8 cellular contexts compared by ENCODE assay signal in genomic region chr2:207423886-207424285, GRCh38.
A peak's percentile ranks its signal among the peaks of the same experiment; 100 is the strongest.
DNase-seq lines count a peak whose midpoint lies in the region; ATAC-seq, FAIRE-seq and TF ChIP-seq lines count a peak whose summit lies in the region.

No MANE protein-coding gene starts in this region.

- no peak overlapping the region for H3K4me3 ChIP-seq in endothelial cell of umbilical vein (replicated peaks in 1 of 3; ENCODE audit: insufficient read depth in 1 of 3, low read depth in 1 of 3, low read length in 3 of 3)

- intact Hi-C loops in endothelial cell of umbilical vein (cut with micrococcal nuclease), result no loop called here
- intact Hi-C loops in posterior cingulate gyrus (cut with DNase I), result no loop called here

- H3K27me3 ChIP-seq in endothelial cell of umbilical vein (ENCODE audit: control insufficient read depth in 2 of 2, insufficient read depth in 2 of 2, low read length in 2 of 2), result no peaks in the 10 kb centered on the region

- no peak for FAIRE-seq in endothelial cell of umbilical vein (lab: Jason Lieb, UNC)

- peaks cover 6% of the 10 kb centered on the region for H3K4me1 Mint-ChIP-seq in chondrocyte (ENCODE audit: low read depth)

- H3K27ac Mint-ChIP-seq in chondrocyte (ENCODE audit: unreplicated experiment), result no peak overlapping the region

- H3K9me3 ChIP-seq in endothelial cell of umbilical vein (replicated peaks; ENCODE audit: control insufficient read depth, insufficient read depth, low read length), result no peaks in the 10 kb centered on the region

- H3K4me2 ChIP-seq in endothelial cell of umbilical vein (ENCODE audit: insufficient read depth, low read length), result no peak overlapping the region

- no peaks in the 10 kb centered on the region for H3K36me3 ChIP-seq in endothelial cell of umbilical vein (ENCODE audit: control insufficient read depth in 2 of 2, extremely low read depth in 1 of 2, insufficient read depth in 2 of 2, low read length in 2 of 2)

- H3K9me1 ChIP-seq in endothelial cell of umbilical vein (replicated peaks; ENCODE audit: control insufficient read depth, extremely low read depth, insufficient read depth, low read length), result no peaks in the 10 kb centered on the region

- no peaks in the 10 kb centered on the region for H3K36me3 Mint-ChIP-seq in chondrocyte (ENCODE audit: low read depth)

- H3K27ac ChIP-seq in endothelial cell of umbilical vein (ENCODE audit: insufficient read depth, low read depth, low read length), result no peak overlapping the region

- TF ChIP-seq CTCF in endothelial cell of umbilical vein (IDR thresholded peaks at IDR 0.05; ENCODE audit: extremely low read depth in 1 of 2, insufficient read depth in 1 of 2, low read depth in 1 of 2, low read length in 2 of 2) (no peak), chondrocyte (IDR thresholded peaks at IDR 0.05) (no peak)

- dilution Hi-C loops in endothelial cell of umbilical vein (cut with MboI; ENCODE audit: extremely low pct_ligation_motif_present, low sequenced_read_pairs), result no loop called here

- no peak for TF ChIP-seq POLR2A in endothelial cell of umbilical vein (IDR thresholded peaks at IDR 0.05; ENCODE audit: low read depth, low read length)

- no peaks in the 10 kb centered on the region for H3K27me3 Mint-ChIP-seq in chondrocyte (ENCODE audit: low read depth)

- no peaks in the 10 kb centered on the region for H3K4me1 ChIP-seq in endothelial cell of umbilical vein (ENCODE audit: control insufficient read depth, extremely low read depth, insufficient read depth, low read length)

- DNase-seq in NCI-H226, result peak; percentile 80
- DNase-seq in endothelial cell of umbilical vein (ENCODE audit: low read depth, low spot score), result no peak
- DNase-seq in chondrocyte (ENCODE audit: low spot score), result no peak
- no peak for DNase-seq in OCI-M2 (lab: John Stamatoyannopoulos, UW; ENCODE audit: unreplicated experiment)
- no peak for DNase-seq in posterior cingulate gyrus
- DNase-seq in NCI-H1436 treated with DMSO at 0.1 percent for 48 hours (lab: John Stamatoyannopoulos, UW), result no peak

- BruUV-seq in endothelial cell of umbilical vein (replicated peaks; lab: Mats Ljungman, UMichigan), result no TSS peak

- no peak overlapping the region for H3K4me3 Mint-ChIP-seq in chondrocyte (ENCODE audit: unreplicated experiment)

- CTCF ChIA-PET in endothelial cell of umbilical vein (lab: Charles Lee), result interaction anchor here (1.8 kb wide), 1 partner anchor 17 kb away, joined by 4 read pairs; no protein-coding TSS in a partner anchor

- no peaks in the 10 kb centered on the region for H4K20me1 ChIP-seq in endothelial cell of umbilical vein (replicated peaks; ENCODE audit: control insufficient read depth, extremely low read depth, insufficient read depth, low read length)

- POLR2A ChIA-PET in endothelial cell of umbilical vein (lab: Charles Lee), result no interaction called here

- H3K9me3 Mint-ChIP-seq in chondrocyte (ENCODE audit: low read depth), result no peaks in the 10 kb centered on the region

- no peak overlapping the region for H2AFZ ChIP-seq in endothelial cell of umbilical vein (ENCODE audit: low read depth, low read length)

- no peak overlapping the region for H3K9ac ChIP-seq in endothelial cell of umbilical vein (replicated peaks; ENCODE audit: extremely low read depth, insufficient read depth, low read length)

- H3K79me2 ChIP-seq in endothelial cell of umbilical vein (ENCODE audit: control insufficient read depth, insufficient read depth, low read length), result no peaks in the 10 kb centered on the region

- ATAC-seq in GM18868 (IDR thresholded peaks at IDR 0.05; ENCODE audit: unreplicated experiment), result peak; percentile 90
- peak; percentile 92 for ATAC-seq in HG02642 (IDR thresholded peaks at IDR 0.05; ENCODE audit: poor library complexity, unreplicated experiment)

TF ChIP-seq in endothelial cell of umbilical vein, 7 proteins besides CTCF, POLR2A, EP300 and RAD21:
- TF ChIP-seq JUN (IDR thresholded peaks at IDR 0.05; ENCODE audit: borderline replicate concordance, insufficient read depth, insufficient read length, low read depth) (no peak), FOS (IDR thresholded peaks at IDR 0.05; ENCODE audit: borderline replicate concordance, insufficient read depth, low read length) (peak; percentile 44), MAX (IDR thresholded peaks at IDR 0.05; ENCODE audit: insufficient read depth, insufficient read length) (no peak), POLR2AphosphoS5 (IDR thresholded peaks at IDR 0.05; ENCODE audit: insufficient read depth, low read depth, low read length) (no peak), MYC (IDR thresholded peaks at IDR 0.05; ENCODE audit: low read depth, low read length) (no peak), EZH2 (IDR thresholded peaks at IDR 0.05; ENCODE audit: borderline replicate concordance, low read depth, low read length, severe bottlenecking) (no peak)
